10 cellular contexts compared by ENCODE assay signal in genomic region chr16:70703041-70703834, GRCh38. TPM values are rescaled to one million over a fixed set of nuclear protein-coding genes. Genes with fewer than 3 reads are reported as not detected.
DNase-seq lines count a peak whose midpoint lies in the region; ATAC-seq, FAIRE-seq and TF ChIP-seq lines count a peak whose summit lies in the region.
"Had no signal": no experiment of that assay in that cellular context is flagged by ENCODE, and none has a peak within 500 bp of the region (broad histone marks: within the 10 kb centered on the region; RNA-seq: fewer than 3 reads in every experiment).

No MANE protein-coding gene starts in this region.

- in situ Hi-C loops in astrocyte of the spinal cord (cut with HindIII; ENCODE audit: low sequenced_read_pairs): no loop called here

- DNase-seq in DMS153 (lab: John Stamatoyannopoulos, UW): peak; percentile 61
- DNase-seq in DMS153 treated with DMSO at 0.1 percent for 48 hours (lab: John Stamatoyannopoulos, UW; ENCODE audit: unreplicated experiment): no peak
- DNase-seq in astrocyte of the spinal cord (ENCODE audit: low read depth, low spot score): peak; percentile 92
- peak; percentile 56 for DNase-seq in kidney tubule cell (ENCODE audit: low spot score)
- peak; percentile 58 for DNase-seq in thoracic aorta (ENCODE audit: low spot score)
- no peak for DNase-seq in GM12892 (ENCODE audit: insufficient read length)

- no peak for FAIRE-seq in GM12892 (lab: Jason Lieb, UNC)

- ATAC-seq in thoracic aorta (ENCODE audit: insufficient number of reproducible peaks, low FRiP score, low read depth) (peak; percentile 64), HG02798 (IDR thresholded peaks at IDR 0.05; ENCODE audit: poor library complexity, unreplicated experiment) (no peak), GM21447 (IDR thresholded peaks at IDR 0.05; ENCODE audit: unreplicated experiment) (no peak)

- TF ChIP-seq POLR2A in GM12892 (IDR thresholded peaks at IDR 0.05; ENCODE audit: low read depth, low read length): no peak

- no peaks in the 10 kb centered on the region for H3K36me3 ChIP-seq in thoracic aorta

- peak overlapping the region; percentile 87 to 96 for H3K27ac ChIP-seq in thoracic aorta
- H3K27ac ChIP-seq: 22Rv1 had no signal

- H3K4me1 ChIP-seq in thoracic aorta (ENCODE audit: control insufficient read depth in 1 of 2, low read depth in 2 of 2): peaks cover 58 to 89% of the 10 kb centered on the region in 2 donors

- H3K27me3 ChIP-seq in thoracic aorta (replicated peaks; ENCODE audit: insufficient read depth): no peaks in the 10 kb centered on the region

- TF ChIP-seq CTCF in astrocyte of the spinal cord (IDR thresholded peaks at IDR 0.05; ENCODE audit: low read depth, low read length) (peak; percentile 45), thoracic aorta (IDR thresholded peaks at IDR 0.05) (peak; percentile 65)

- H3K4me3 ChIP-seq in astrocyte of the spinal cord (ENCODE audit: low read depth, low read length): no peak overlapping the region
- H3K4me3 ChIP-seq in thoracic aorta: no peak overlapping the region

- H3K9me3 ChIP-seq in thoracic aorta: no peaks in the 10 kb centered on the region

RNA-seq across cellular contexts. Expression of gene MTSS2, which starts 17.4 kb away (rescaled TPM):
- 10 to 100 TPM; 57.3 to 58.5 TPM for total RNA-seq in thoracic aorta
- polyA plus RNA-seq in GM12892 (2012; ENCODE audit: missing spikeins): not detected

RNA-seq across cellular contexts. Expression of gene IL34, which starts 56.9 kb away (rescaled TPM):
- 10 to 100 TPM; 11.9 to 55.6 TPM for total RNA-seq in thoracic aorta
- polyA plus RNA-seq in GM12892 (2012; ENCODE audit: missing spikeins): not detected
- polyA plus RNA-seq: IgD-negative memory B cell had no signal

Comparison
In these comparisons a context has a peak if more than half of its experiments do, and no peak if none do; other contexts are left out.
1. DNase-seq: peak in DMS153 (single experiment), astrocyte of the spinal cord (single experiment), kidney tubule cell (single experiment) and thoracic aorta (single experiment); none in DMS153 treated with DMSO at 0.1 percent for 48 hours (single experiment) and GM12892 (single experiment).